ENCODE assay signal across 1 cellular context in genomic region chr2:74458132-74458956, GRCh38.
TF ChIP-seq lines count a peak whose summit lies in the region.

TSS of gene WBP1 (plus strand) at chr2:74458438. CDS start at chr2:74458603, 165 bp downstream.

TF ChIP-seq in GM23338, 12 proteins besides CTCF, POLR2A, EP300 and RAD21 (continued from another document):
- TF ChIP-seq, protein P1, sequence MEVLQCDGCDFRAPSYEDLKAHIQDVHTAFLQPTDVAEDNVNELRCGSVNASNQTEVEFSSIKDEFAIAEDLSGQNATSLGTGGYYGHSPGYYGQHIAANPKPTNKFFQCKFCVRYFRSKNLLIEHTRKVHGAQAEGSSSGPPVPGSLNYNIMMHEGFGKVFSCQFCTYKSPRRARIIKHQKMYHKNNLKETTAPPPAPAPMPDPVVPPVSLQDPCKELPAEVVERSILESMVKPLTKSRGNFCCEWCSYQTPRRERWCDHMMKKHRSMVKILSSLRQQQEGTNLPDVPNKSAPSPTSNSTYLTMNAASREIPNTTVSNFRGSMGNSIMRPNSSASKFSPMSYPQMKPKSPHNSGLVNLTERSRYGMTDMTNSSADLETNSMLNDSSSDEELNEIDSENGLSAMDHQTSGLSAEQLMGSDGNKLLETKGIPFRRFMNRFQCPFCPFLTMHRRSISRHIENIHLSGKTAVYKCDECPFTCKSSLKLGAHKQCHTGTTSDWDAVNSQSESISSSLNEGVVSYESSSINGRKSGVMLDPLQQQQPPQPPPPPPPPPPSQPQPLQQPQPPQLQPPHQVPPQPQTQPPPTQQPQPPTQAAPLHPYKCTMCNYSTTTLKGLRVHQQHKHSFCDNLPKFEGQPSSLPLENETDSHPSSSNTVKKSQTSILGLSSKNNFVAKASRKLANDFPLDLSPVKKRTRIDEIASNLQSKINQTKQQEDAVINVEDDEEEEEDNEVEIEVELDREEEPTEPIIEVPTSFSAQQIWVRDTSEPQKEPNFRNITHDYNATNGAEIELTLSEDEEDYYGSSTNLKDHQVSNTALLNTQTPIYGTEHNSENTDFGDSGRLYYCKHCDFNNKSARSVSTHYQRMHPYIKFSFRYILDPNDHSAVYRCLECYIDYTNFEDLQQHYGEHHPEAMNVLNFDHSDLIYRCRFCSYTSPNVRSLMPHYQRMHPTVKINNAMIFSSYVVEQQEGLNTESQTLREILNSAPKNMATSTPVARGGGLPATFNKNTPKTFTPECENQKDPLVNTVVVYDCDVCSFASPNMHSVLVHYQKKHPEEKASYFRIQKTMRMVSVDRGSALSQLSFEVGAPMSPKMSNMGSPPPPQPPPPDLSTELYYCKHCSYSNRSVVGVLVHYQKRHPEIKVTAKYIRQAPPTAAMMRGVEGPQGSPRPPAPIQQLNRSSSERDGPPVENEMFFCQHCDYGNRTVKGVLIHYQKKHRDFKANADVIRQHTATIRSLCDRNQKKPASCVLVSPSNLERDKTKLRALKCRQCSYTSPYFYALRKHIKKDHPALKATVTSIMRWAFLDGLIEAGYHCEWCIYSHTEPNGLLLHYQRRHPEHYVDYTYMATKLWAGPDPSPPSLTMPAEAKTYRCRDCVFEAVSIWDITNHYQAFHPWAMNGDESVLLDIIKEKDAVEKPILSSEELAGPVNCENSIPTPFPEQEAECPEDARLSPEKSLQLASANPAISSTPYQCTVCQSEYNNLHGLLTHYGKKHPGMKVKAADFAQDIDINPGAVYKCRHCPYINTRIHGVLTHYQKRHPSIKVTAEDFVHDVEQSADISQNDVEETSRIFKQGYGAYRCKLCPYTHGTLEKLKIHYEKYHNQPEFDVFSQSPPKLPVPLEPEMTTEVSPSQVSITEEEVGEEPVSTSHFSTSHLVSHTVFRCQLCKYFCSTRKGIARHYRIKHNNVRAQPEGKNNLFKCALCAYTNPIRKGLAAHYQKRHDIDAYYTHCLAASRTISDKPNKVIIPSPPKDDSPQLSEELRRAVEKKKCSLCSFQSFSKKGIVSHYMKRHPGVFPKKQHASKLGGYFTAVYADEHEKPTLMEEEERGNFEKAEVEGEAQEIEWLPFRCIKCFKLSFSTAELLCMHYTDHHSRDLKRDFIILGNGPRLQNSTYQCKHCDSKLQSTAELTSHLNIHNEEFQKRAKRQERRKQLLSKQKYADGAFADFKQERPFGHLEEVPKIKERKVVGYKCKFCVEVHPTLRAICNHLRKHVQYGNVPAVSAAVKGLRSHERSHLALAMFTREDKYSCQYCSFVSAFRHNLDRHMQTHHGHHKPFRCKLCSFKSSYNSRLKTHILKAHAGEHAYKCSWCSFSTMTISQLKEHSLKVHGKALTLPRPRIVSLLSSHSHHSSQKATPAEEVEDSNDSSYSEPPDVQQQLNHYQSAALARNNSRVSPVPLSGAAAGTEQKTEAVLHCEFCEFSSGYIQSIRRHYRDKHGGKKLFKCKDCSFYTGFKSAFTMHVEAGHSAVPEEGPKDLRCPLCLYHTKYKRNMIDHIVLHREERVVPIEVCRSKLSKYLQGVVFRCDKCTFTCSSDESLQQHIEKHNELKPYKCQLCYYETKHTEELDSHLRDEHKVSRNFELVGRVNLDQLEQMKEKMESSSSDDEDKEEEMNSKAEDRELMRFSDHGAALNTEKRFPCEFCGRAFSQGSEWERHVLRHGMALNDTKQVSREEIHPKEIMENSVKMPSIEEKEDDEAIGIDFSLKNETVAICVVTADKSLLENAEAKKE (CRISPR knock-in tag; IDR thresholded peaks at IDR 0.05) = no peak
TF ChIP-seq in GM23338: peak in this region for 4.
